ENCODE assay signal across 25 cellular contexts in the genomic region with DNA sequence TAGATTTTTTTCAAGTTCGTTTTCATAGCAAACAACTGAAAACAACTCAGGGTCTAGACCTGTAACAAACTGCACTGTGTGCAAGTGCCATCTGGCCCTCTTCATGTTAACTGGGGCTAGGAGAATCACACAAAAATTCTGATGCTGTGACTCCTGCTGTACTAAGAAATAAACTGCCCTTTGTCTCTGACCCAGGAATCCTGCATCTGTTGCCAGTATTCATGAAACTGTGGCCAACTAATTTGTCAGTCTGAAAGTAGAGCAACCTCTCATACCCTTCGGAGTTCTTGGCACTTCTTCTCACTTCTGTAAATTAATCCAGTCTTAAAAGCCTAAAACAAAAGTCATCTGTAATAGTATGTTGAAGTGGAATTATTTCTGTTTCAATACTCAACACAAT.
A peak's percentile ranks its signal among the peaks of the same experiment; 100 is the strongest.
DNase-seq lines count a peak whose midpoint lies in the region; ATAC-seq and TF ChIP-seq lines count a peak whose summit lies in the region.
"Had no signal": no experiment of that assay in that cellular context is flagged by ENCODE, and none has a peak within 500 bp of the region (broad histone marks: within the 10 kb centered on the region; RNA-seq: fewer than 3 reads in every experiment).

No MANE protein-coding gene starts in this region.

- no peaks in the 10 kb centered on the region for H3K27me3 ChIP-seq in MG63
- no peaks in the 10 kb centered on the region for H3K27me3 ChIP-seq in fibroblast of lung (ENCODE audit: control insufficient read depth, insufficient read depth, low read length)
- H3K27me3 ChIP-seq: BLaER1, brain microvascular endothelial cell, dorsolateral prefrontal cortex, gastrocnemius medialis, hepatocyte had no signal

- H3K9me3 ChIP-seq in MG63 (no peaks in the 10 kb centered on the region), fibroblast of lung (ENCODE audit: control insufficient read depth, insufficient read depth, low read depth, low read length) (no peaks in the 10 kb centered on the region)
- H3K9me3 ChIP-seq: BLaER1, gastrocnemius medialis had no signal

- H3K9ac ChIP-seq in fibroblast of lung (ENCODE audit: insufficient read depth, low read length) = no peak overlapping the region
- H3K9ac ChIP-seq: BLaER1 had no signal

- no peak overlapping the region for H3K4me3 Mint-ChIP-seq in WTC11
- H3K4me3 Mint-ChIP-seq in activated CD4-positive, alpha-beta memory T cell treated with anti-CD3 and anti-CD28 coated beads, Interleukin-2, amount 10 ng/mL, durations not matched to agents 7 days and 5 days = no peak overlapping the region
- H3K4me3 Mint-ChIP-seq: activated T-cell treated with anti-CD3 and anti-CD28 coated beads, Interleukin-2, amount 50 U/mL, for 72 hours; nephron; stimulated activated naive CD8-positive, alpha-beta T cell treated with anti-CD3 and anti-CD28 coated beads, Interleukin-15, Interleukin-2, amounts not matched to agents 100 ng/mL and 50 ng/mL, for 24 hours had no signal

- no peak overlapping the region for H3K27ac ChIP-seq in fibroblast of lung (ENCODE audit: insufficient read depth, low read length)
- H3K27ac ChIP-seq: BLaER1, brain microvascular endothelial cell, dorsolateral prefrontal cortex, gastrocnemius medialis, hepatocyte had no signal

- ATAC-seq in WTC11 = no peak; the same call in 1 of the 2 replicates
- ATAC-seq: activated CD4-positive, CD25-positive, alpha-beta regulatory T cell treated with anti-CD3 and anti-CD28 coated beads, Interleukin-2, amount 50 U/mL, for 24 hours; activated T-cell treated with anti-CD3 and anti-CD28 coated beads, Interleukin-2, amount 50 U/mL, for 72 hours; gastrocnemius medialis; HCT116; PC-3 had no signal

- no peaks in the 10 kb centered on the region for H3K9me3 Mint-ChIP-seq in WTC11
- H3K9me3 Mint-ChIP-seq in activated CD4-positive, alpha-beta memory T cell treated with anti-CD3 and anti-CD28 coated beads, Interleukin-2, amount 10 ng/mL, durations not matched to agents 7 days and 5 days = no peaks in the 10 kb centered on the region
- H3K9me3 Mint-ChIP-seq: nephron had no signal

- H3K36me3 ChIP-seq in MG63 (no peaks in the 10 kb centered on the region), fibroblast of lung (ENCODE audit: control insufficient read depth, insufficient read depth, low read length) (no peaks in the 10 kb centered on the region)
- H3K36me3 ChIP-seq: BLaER1, brain microvascular endothelial cell, gastrocnemius medialis had no signal

- peaks cover 16% of the 10 kb centered on the region for H3K4me1 Mint-ChIP-seq in WTC11
- no peaks in the 10 kb centered on the region for H3K4me1 Mint-ChIP-seq in activated CD4-positive, alpha-beta memory T cell treated with anti-CD3 and anti-CD28 coated beads, Interleukin-2, amount 10 ng/mL, durations not matched to agents 7 days and 5 days

- peak; percentile 26 for DNase-seq in MG63
- DNase-seq in WTC11 (ENCODE audit: low spot score) = no peak
- peak; percentile 5 to 63 for DNase-seq in fibroblast of lung (ENCODE audit: low read depth in 2 of 2)
- peak; percentile 56 for DNase-seq in retinal pigment epithelial cell (ENCODE audit: low read depth)
- DNase-seq in activated CD4-positive, alpha-beta memory T cell treated with anti-CD3 and anti-CD28 coated beads, Interleukin-2, amount 10 ng/mL, durations not matched to agents 7 days and 5 days = no peak
- no peak for DNase-seq in stimulated activated CD4-positive, alpha-beta T cell treated with anti-CD3 and anti-CD28 coated beads, Interleukin-2, amount 100 ng/mL, for 24 hours
- DNase-seq in activated naive CD4-positive, alpha-beta T cell treated with anti-CD3 and anti-CD28 coated beads, Interleukin-2, amount 50 U/mL, for 16 hours = no peak
- DNase-seq: activated CD4-positive, alpha-beta T cell treated with anti-CD3 and anti-CD28 coated beads, Interleukin-2, amount 50 U/mL, for 48 hours; activated T-cell treated with anti-CD3 and anti-CD28 coated beads, Interleukin-2, amount 50 U/mL, for 72 hours; brain microvascular endothelial cell; dorsolateral prefrontal cortex; gastrocnemius medialis; NCI-H146; NCI-H2107; NCI-H510A treated with DMSO at 0.1 percent for 48 hours; PC-3; retina; stimulated activated CD4-positive, alpha-beta T cell treated with anti-CD3 and anti-CD28 coated beads, Interleukin-1b, Interleukin-23, amount 100 ng/mL, for 48 hours; T-helper 2 cell had no signal

- TF ChIP-seq CTCF in WTC11 (IDR thresholded peaks at IDR 0.05) (no peak), fibroblast of lung (conservative IDR thresholded peaks at IDR 0.05 in 1 of 2, IDR thresholded peaks at IDR 0.05 in 1 of 2; ENCODE audit: low read depth in 1 of 2, low read length in 2 of 2) (no peak), retinal pigment epithelial cell (conservative IDR thresholded peaks at IDR 0.05; ENCODE audit: low read depth, low read length) (no peak)

- no peaks in the 10 kb centered on the region for H3K4me1 ChIP-seq in fibroblast of lung (ENCODE audit: control insufficient read depth, extremely low read depth, insufficient read depth, low read length)
- H3K4me1 ChIP-seq: BLaER1, gastrocnemius medialis had no signal

- H3K27ac Mint-ChIP-seq in WTC11 = peak overlapping the region; percentile 62
- no peak overlapping the region for H3K27ac Mint-ChIP-seq in activated CD4-positive, alpha-beta memory T cell treated with anti-CD3 and anti-CD28 coated beads, Interleukin-2, amount 10 ng/mL, durations not matched to agents 7 days and 5 days
- H3K27ac Mint-ChIP-seq: activated T-cell treated with anti-CD3 and anti-CD28 coated beads, Interleukin-2, amount 50 U/mL, for 72 hours; stimulated activated naive CD8-positive, alpha-beta T cell treated with anti-CD3 and anti-CD28 coated beads, Interleukin-15, Interleukin-2, amounts not matched to agents 100 ng/mL and 50 ng/mL, for 24 hours had no signal

- POLR2A ChIA-PET in WTC11 (lab: Charles Lee) = no interaction called here
- POLR2A ChIA-PET in activated CD4-positive, alpha-beta memory T cell treated with anti-CD3 and anti-CD28 coated beads, Interleukin-2, amount 10 ng/mL, durations not matched to agents 7 days and 5 days (lab: Charles Lee) = no interaction called here

- no peaks in the 10 kb centered on the region for H3K36me3 Mint-ChIP-seq in WTC11
- H3K36me3 Mint-ChIP-seq in activated CD4-positive, alpha-beta memory T cell treated with anti-CD3 and anti-CD28 coated beads, Interleukin-2, amount 10 ng/mL, durations not matched to agents 7 days and 5 days (ENCODE audit: low read depth) = no peaks in the 10 kb centered on the region

- H2AFZ ChIP-seq in fibroblast of lung (ENCODE audit: low read length) = no peak overlapping the region
- H2AFZ ChIP-seq: hepatocyte had no signal

- H3K79me2 ChIP-seq in fibroblast of lung (ENCODE audit: control insufficient read depth, insufficient read depth, low read length) = no peaks in the 10 kb centered on the region
- H3K79me2 ChIP-seq: hepatocyte had no signal

- CTCF ChIA-PET in WTC11 (lab: Charles Lee) = no interaction called here
- CTCF ChIA-PET in activated CD4-positive, alpha-beta memory T cell treated with anti-CD3 and anti-CD28 coated beads, Interleukin-2, amount 10 ng/mL, durations not matched to agents 7 days and 5 days (lab: Charles Lee) = no interaction called here

- H3K4me3 ChIP-seq in MG63 (no peak overlapping the region), fibroblast of lung (replicated peaks in 1 of 4; ENCODE audit: control extremely low read depth in 1 of 4, insufficient read depth in 1 of 4, low read depth in 3 of 4, low read length in 4 of 4) (no peak overlapping the region), retinal pigment epithelial cell (ENCODE audit: low read length) (no peak overlapping the region)
- H3K4me3 ChIP-seq: BLaER1, dorsolateral prefrontal cortex, gastrocnemius medialis, hepatocyte had no signal

- no peak overlapping the region for H3K4me2 ChIP-seq in fibroblast of lung (ENCODE audit: extremely low read depth, insufficient read depth, low read length)
- H3K4me2 ChIP-seq: BLaER1, hepatocyte had no signal

- no peaks in the 10 kb centered on the region for H4K20me1 ChIP-seq in fibroblast of lung (ENCODE audit: control insufficient read depth, extremely low read depth, insufficient read depth, low read length)
- H4K20me1 ChIP-seq: BLaER1 had no signal

- no peaks in the 10 kb centered on the region for H3K27me3 Mint-ChIP-seq in WTC11 (ENCODE audit: low read depth)
- H3K27me3 Mint-ChIP-seq in activated CD4-positive, alpha-beta memory T cell treated with anti-CD3 and anti-CD28 coated beads, Interleukin-2, amount 10 ng/mL, durations not matched to agents 7 days and 5 days = no peaks in the 10 kb centered on the region
- H3K27me3 Mint-ChIP-seq: stimulated activated naive CD8-positive, alpha-beta T cell treated with anti-CD3 and anti-CD28 coated beads, Interleukin-15, Interleukin-2, amounts not matched to agents 100 ng/mL and 50 ng/mL, for 24 hours had no signal

TF ChIP-seq in WTC11, 78 proteins besides CTCF, POLR2A, EP300 and RAD21 (continues in another document):
- TF ChIP-seq ZNF425 (CRISPR knock-in tag; conservative IDR thresholded peaks at IDR 0.05) = no peak
- TF ChIP-seq, protein P1, sequence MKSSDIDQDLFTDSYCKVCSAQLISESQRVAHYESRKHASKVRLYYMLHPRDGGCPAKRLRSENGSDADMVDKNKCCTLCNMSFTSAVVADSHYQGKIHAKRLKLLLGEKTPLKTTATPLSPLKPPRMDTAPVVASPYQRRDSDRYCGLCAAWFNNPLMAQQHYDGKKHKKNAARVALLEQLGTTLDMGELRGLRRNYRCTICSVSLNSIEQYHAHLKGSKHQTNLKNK (CRISPR knock-in tag; IDR thresholded peaks at IDR 0.05) = no peak

Comparison
In these comparisons a context has a peak if more than half of its experiments do, and no peak if none do; other contexts are left out.
1. DNase-seq: peak in MG63 (single experiment), fibroblast of lung (2 of 2) and retinal pigment epithelial cell (single experiment); none in WTC11 (single experiment), activated CD4-positive, alpha-beta memory T cell treated with anti-CD3 and anti-CD28 coated beads, Interleukin-2, amount 10 ng/mL, durations not matched to agents 7 days and 5 days (single experiment), stimulated activated CD4-positive, alpha-beta T cell treated with anti-CD3 and anti-CD28 coated beads, Interleukin-2, amount 100 ng/mL, for 24 hours (0 of 2) and activated naive CD4-positive, alpha-beta T cell treated with anti-CD3 and anti-CD28 coated beads, Interleukin-2, amount 50 U/mL, for 16 hours (single experiment).